1 cellular context compared by ENCODE assay signal in genomic region chr9:99365233-99365980, GRCh38.
TF ChIP-seq lines count a peak whose summit lies in the region.

No MANE protein-coding gene starts in this region.

TF ChIP-seq in HepG2, 621 proteins besides CTCF, POLR2A, EP300 and RAD21 (continued from another document):
- TF ChIP-seq ZNF276 (CRISPR knock-in tag; IDR thresholded peaks at IDR 0.05; ENCODE audit: low read depth) (no peak), ZNF562 (CRISPR knock-in tag; IDR thresholded peaks at IDR 0.05; ENCODE audit: borderline replicate concordance) (no peak), TMF1 (CRISPR knock-in tag; IDR thresholded peaks at IDR 0.05; ENCODE audit: low read depth) (no peak), ZNF292 (CRISPR knock-in tag; IDR thresholded peaks at IDR 0.05; ENCODE audit: borderline replicate concordance, low read depth) (no peak), ATF6 (CRISPR knock-in tag; conservative IDR thresholded peaks at IDR 0.05) (no peak), TFE3 (CRISPR knock-in tag; IDR thresholded peaks at IDR 0.05) (no peak), MBNL3 (CRISPR knock-in tag; conservative IDR thresholded peaks at IDR 0.05) (no peak), SAP130 (CRISPR knock-in tag; IDR thresholded peaks at IDR 0.05; ENCODE audit: low read depth) (no peak), MXI1 (IDR thresholded peaks at IDR 0.05; ENCODE audit: borderline replicate concordance, low read depth, low read length) (no peak)
